ENCODE assay signal across 8 cellular contexts in the genomic region with DNA sequence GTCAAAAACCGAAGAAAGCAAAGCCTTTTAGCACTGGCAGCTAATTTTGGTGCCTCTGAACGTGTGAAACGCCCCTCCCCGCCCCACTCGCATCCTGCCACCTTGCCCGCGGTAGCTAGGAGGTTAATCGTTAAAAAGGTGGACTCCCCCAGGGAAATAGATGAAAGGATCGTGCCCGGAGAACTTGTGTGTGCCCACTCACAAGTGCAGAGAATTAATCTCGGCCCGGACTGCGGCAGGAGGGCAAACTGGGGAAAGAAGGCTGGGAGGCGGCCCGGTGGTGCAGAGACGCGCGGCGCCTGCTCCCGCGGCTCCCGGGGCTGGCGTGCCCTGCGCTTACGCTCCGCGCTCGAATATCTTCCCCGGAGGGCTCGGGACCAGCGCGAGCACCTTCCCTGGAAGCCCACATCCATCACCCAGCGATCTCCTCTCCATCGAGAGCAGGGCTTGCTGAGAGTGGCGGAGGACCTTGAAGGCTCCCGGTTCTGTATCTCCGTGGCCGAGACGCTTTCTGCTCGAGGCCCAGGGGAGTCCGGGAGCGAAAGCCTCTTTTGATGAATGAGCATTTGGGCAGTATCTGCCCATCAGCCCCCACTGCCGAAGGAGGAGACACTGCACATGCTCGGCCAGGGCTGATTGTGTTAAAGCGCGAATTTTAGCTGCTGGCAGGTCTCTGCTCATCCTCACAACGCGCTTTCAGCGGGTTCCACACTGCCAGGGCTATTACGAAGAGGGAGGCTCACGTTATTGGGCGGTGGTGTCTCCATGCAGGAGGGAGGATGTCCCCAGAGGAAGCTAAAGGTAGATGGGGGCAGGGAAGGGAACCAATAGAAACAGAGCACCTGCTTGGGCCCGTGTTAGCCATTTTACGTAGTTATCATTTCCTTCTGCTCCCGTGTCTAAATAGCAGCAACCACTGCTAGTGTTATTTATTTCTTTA. TPM values are rescaled to one million over a fixed set of nuclear protein-coding genes. Genes with fewer than 3 reads are reported as not detected.
DNase-seq lines count a peak whose midpoint lies in the region; ATAC-seq, FAIRE-seq and TF ChIP-seq lines count a peak whose summit lies in the region.

No MANE protein-coding gene starts in this region.

- peaks cover 45% of the 10 kb centered on the region for H3K27me3 Mint-ChIP-seq in CD4-positive, alpha-beta T cell

- POLR2A ChIA-PET in CD4-positive, alpha-beta T cell (lab: Charles Lee) = interaction anchor here (0.8 to 2.2 kb wide), 7 partner anchors 21 to 152 kb away, joined by 3 to 7 read pairs (median 4); partner anchors contain the start of gene NMD3

- peak overlapping the region; percentile 86 for H3K4me3 Mint-ChIP-seq in CD4-positive, alpha-beta T cell

- CTCF ChIA-PET in CD4-positive, alpha-beta T cell (lab: Charles Lee) = interaction anchor here (1.5 kb wide), 1 partner anchor 16 kb away, joined by 3 read pairs; no protein-coding TSS in a partner anchor

- ATAC-seq in CD4-positive, alpha-beta T cell (ENCODE audit: poor library complexity) = peak; percentile 59
- ATAC-seq in GM19351 (IDR thresholded peaks at IDR 0.05; ENCODE audit: unreplicated experiment) (peak; percentile 46), HG03460 (IDR thresholded peaks at IDR 0.05; ENCODE audit: unreplicated experiment) (peak; percentile 41)

- H3K36me3 Mint-ChIP-seq in CD4-positive, alpha-beta T cell (ENCODE audit: low read depth) = no peaks in the 10 kb centered on the region

- no peak overlapping the region for H3K27ac ChIP-seq in CD4-positive, alpha-beta T cell (ENCODE audit: low read depth, low read length)

- H3K9me3 Mint-ChIP-seq in CD4-positive, alpha-beta T cell = no peaks in the 10 kb centered on the region

- FAIRE-seq in bronchial epithelial cell (lab: Jason Lieb, UNC) = no peak

- H3K4me1 ChIP-seq in skeletal muscle satellite cell (ENCODE audit: control insufficient read depth, insufficient read depth, low read length) = peaks cover 13% of the 10 kb centered on the region

- no peak for TF ChIP-seq CTCF in CD4-positive, alpha-beta T cell (IDR thresholded peaks at IDR 0.05)
- no peak for TF ChIP-seq CTCF in bronchial epithelial cell (IDR thresholded peaks at IDR 0.05; ENCODE audit: insufficient read depth, low read length, severe bottlenecking)

- H3K9me3 ChIP-seq in CD4-positive, alpha-beta T cell (ENCODE audit: control insufficient read depth, low read length) = no peaks in the 10 kb centered on the region
- no peaks in the 10 kb centered on the region for H3K9me3 ChIP-seq in skeletal muscle satellite cell (replicated peaks; ENCODE audit: low read length)

- no peak overlapping the region for H3K27ac Mint-ChIP-seq in CD4-positive, alpha-beta T cell

- H3K4me3 ChIP-seq in bronchial epithelial cell (ENCODE audit: low read depth, low read length) = peak overlapping the region; percentile 56
- H3K4me3 ChIP-seq in skeletal muscle satellite cell (ENCODE audit: low read length) = peak overlapping the region; percentile 73

- H3K36me3 ChIP-seq in bronchial epithelial cell (ENCODE audit: control insufficient read depth, insufficient read depth, low read length) = no peaks in the 10 kb centered on the region
- no peaks in the 10 kb centered on the region for H3K36me3 ChIP-seq in skeletal muscle satellite cell (ENCODE audit: insufficient read depth, low read length)

- peak overlapping the region; percentile 94 for H3K4me2 ChIP-seq in skeletal muscle satellite cell (ENCODE audit: low read length)

- H3K27me3 ChIP-seq in CD4-positive, alpha-beta T cell (ENCODE audit: control insufficient read depth, insufficient read depth, low read length) = peaks cover 10% of the 10 kb centered on the region
- no peaks in the 10 kb centered on the region for H3K27me3 ChIP-seq in bronchial epithelial cell (ENCODE audit: control insufficient read depth, insufficient read depth, low read length)
- H3K27me3 ChIP-seq in skeletal muscle satellite cell (ENCODE audit: control insufficient read depth, insufficient read depth, low read length) = peaks cover 46% of the 10 kb centered on the region

- peaks cover 22% of the 10 kb centered on the region for H3K4me1 Mint-ChIP-seq in CD4-positive, alpha-beta T cell (ENCODE audit: low read depth)

- H3K9ac ChIP-seq in skeletal muscle satellite cell (ENCODE audit: low read depth, low read length) = no peak overlapping the region

- intact Hi-C loops in CD4-positive, alpha-beta T cell (cut with DNase I, micrococcal nuclease) = no loop called here

- peak in 3 of 10 experiments; percentile 8 to 35 (median 15) for DNase-seq in CD4-positive, alpha-beta T cell
- DNase-seq in SHP77 (lab: John Stamatoyannopoulos, UW) (peak; percentile 55 to 64), bronchial epithelial cell (ENCODE audit: low read depth) (peak; percentile 9), inferior parietal cortex (ENCODE audit: extremely low spot score) (peak; percentile 58), GM19240 (ENCODE audit: insufficient read length, low spot score) (no peak)

RNA-seq across cellular contexts. Expression of gene SPTSSB, which starts 1.3 kb away (rescaled TPM):
- under 1 TPM in 1 of 2 experiments, not detected in 1; 0.11 TPM for total RNA-seq in CD4-positive, alpha-beta T cell
- 3.9 and 6.3 TPM in 2 replicates for total RNA-seq in bronchial epithelial cell
- total RNA-seq in skeletal muscle satellite cell (2012; rRNA removed) = not detected in 2 replicates
